In genomic region chr1:165856606-165857005, GRCh38 we compare ENCODE assay signal across 21 cellular contexts. TPM values are rescaled to one million over a fixed set of nuclear protein-coding genes. Genes with fewer than 3 reads are reported as not detected.
DNase-seq lines count a peak whose midpoint lies in the region; ATAC-seq and TF ChIP-seq lines count a peak whose summit lies in the region.
"Had no signal": no experiment of that assay in that cellular context is flagged by ENCODE, and none has a peak within 500 bp of the region (broad histone marks: within the 10 kb centered on the region; RNA-seq: fewer than 3 reads in every experiment).

No MANE protein-coding gene starts in this region.

- H3K4me2 ChIP-seq in DND-41 (ENCODE audit: insufficient read depth, low read length) (no peak overlapping the region), GM23338 (peak overlapping the region; percentile 74)

- H3K4me1 ChIP-seq in DND-41 (ENCODE audit: insufficient read depth, low read length) (peaks cover 97% of the 10 kb centered on the region), GM23338 (ENCODE audit: insufficient read depth) (peaks cover 80% of the 10 kb centered on the region)

- H3K4me3 Mint-ChIP-seq in GM23338, result peak overlapping the region; percentile 54
- H3K4me3 Mint-ChIP-seq in WTC11, result peak overlapping the region; percentile 34
- H3K4me3 Mint-ChIP-seq in nephron progenitor cell, result no peak overlapping the region
- H3K4me3 Mint-ChIP-seq: B cell; stimulated activated memory B cell treated with anti-CD40 and anti-IgM and Interleukin-4, amounts not matched to agents 10 μg/mL and 1 μg/mL and 100 μg/mL, for 72 hours had no signal

- no peaks in the 10 kb centered on the region for H3K9me2 ChIP-seq in GM23338 (ENCODE audit: insufficient read depth)

- H3F3A ChIP-seq in GM23338 (replicated peaks; ENCODE audit: low read depth), result no peaks in the 10 kb centered on the region

- H3K79me2 ChIP-seq in DND-41 (ENCODE audit: insufficient read depth, low read length) (peaks cover 98% of the 10 kb centered on the region), GM23338 (replicated peaks; ENCODE audit: insufficient read depth) (peaks cover 100% of the 10 kb centered on the region)

- POLR2A ChIA-PET in WTC11 (lab: Charles Lee), result interaction anchor here (0.6 to 1.2 kb wide), 4 partner anchors 15 to 884 kb away, joined by 3 to 9 read pairs (median 4); no protein-coding TSS in a partner anchor

- H3K9me3 Mint-ChIP-seq in GM23338 (no peaks in the 10 kb centered on the region), WTC11 (peaks cover 6% of the 10 kb centered on the region), nephron progenitor cell (peaks cover 12% of the 10 kb centered on the region)
- H3K9me3 Mint-ChIP-seq: stimulated activated memory B cell treated with anti-CD40 and anti-IgM and Interleukin-4, amounts not matched to agents 10 μg/mL and 1 μg/mL and 100 μg/mL, for 72 hours had no signal

- peaks cover 56% of the 10 kb centered on the region for H4K20me1 ChIP-seq in DND-41 (ENCODE audit: insufficient read depth, low read length)
- H4K20me1 ChIP-seq in GM23338 (replicated peaks; ENCODE audit: insufficient read depth), result peaks cover 88% of the 10 kb centered on the region

- peaks cover 19% of the 10 kb centered on the region for H3K36me3 ChIP-seq in DND-41 (ENCODE audit: insufficient read depth, low read length)
- no peaks in the 10 kb centered on the region for H3K36me3 ChIP-seq in GM23338 (ENCODE audit: insufficient read depth)
- H3K36me3 ChIP-seq: heart right ventricle, SJSA1, tibial nerve had no signal

- CTCF ChIA-PET in WTC11 (lab: Charles Lee), result interaction anchor here (0.6 to 1.5 kb wide), 5 partner anchors 11 to 27 kb away, joined by 3 to 6 read pairs (median 5); no protein-coding TSS in a partner anchor

- H3K4me3 ChIP-seq in DND-41 (ENCODE audit: low read depth in 1 of 2, low read length in 2 of 2) (no peak overlapping the region), GM23338 (peak overlapping the region; percentile 39)
- H3K4me3 ChIP-seq: body of pancreas, heart right ventricle, SJSA1, tibial nerve had no signal

- H3K4me1 Mint-ChIP-seq in GM23338 (peaks cover 78% of the 10 kb centered on the region), WTC11 (peaks cover 80% of the 10 kb centered on the region), nephron progenitor cell (peaks cover 75% of the 10 kb centered on the region)

- ATAC-seq in DND-41 (ENCODE audit: insufficient read depth, low read depth) (no peak), GM23338 (no peak), WTC11 (no peak)
- ATAC-seq: body of pancreas had no signal

- no peaks in the 10 kb centered on the region for H3K27me3 ChIP-seq in DND-41 (ENCODE audit: insufficient read depth, low read length, poor library complexity)
- no peaks in the 10 kb centered on the region for H3K27me3 ChIP-seq in GM23338 (ENCODE audit: insufficient read depth)
- H3K27me3 ChIP-seq: body of pancreas, heart right ventricle, SJSA1, tibial nerve had no signal

- no peak for DNase-seq in DND-41
- DNase-seq in GM23338 (ENCODE audit: low spot score), result no peak
- DNase-seq in WTC11 (ENCODE audit: low spot score), result no peak
- DNase-seq in nephron progenitor cell, result no peak
- DNase-seq in COLO668 (lab: John Stamatoyannopoulos, UW; ENCODE audit: unreplicated experiment), result no peak
- no peak for DNase-seq in central memory CD4-positive, alpha-beta T cell
- no peak for DNase-seq in NCI-H82 treated with DMSO at 0.1 percent for 48 hours (lab: John Stamatoyannopoulos, UW; ENCODE audit: unreplicated experiment)
- DNase-seq in stimulated activated CD4-positive, alpha-beta T cell treated with anti-CD3 and anti-CD28 coated beads, Interleukin-2, amount 100 ng/mL, for 48 hours, result no peak
- DNase-seq: activated CD4-positive, alpha-beta T cell treated with anti-CD3 and anti-CD28 coated beads for 4 hours; activated naive CD4-positive, alpha-beta T cell treated with anti-CD3 and anti-CD28 coated beads, Interleukin-2, amount 50 U/mL, for 16 hours; DMS153; heart right ventricle; kidney; mesendoderm; NCI-H510A; T-helper 9 cell had no signal

- H3K27ac Mint-ChIP-seq in GM23338 (peak overlapping the region; percentile 73), WTC11 (peak overlapping the region; percentile 62; the same call in 1 of the 2 replicates), nephron progenitor cell (peak overlapping the region; percentile 8)
- H3K27ac Mint-ChIP-seq: B cell; stimulated activated memory B cell treated with anti-CD40 and anti-IgM and Interleukin-4, amounts not matched to agents 10 μg/mL and 1 μg/mL and 100 μg/mL, for 72 hours had no signal

- H3K27me3 Mint-ChIP-seq in GM23338 (ENCODE audit: insufficient read depth, low read depth, poor library complexity) (peaks cover 8% of the 10 kb centered on the region), WTC11 (ENCODE audit: low read depth) (no peaks in the 10 kb centered on the region), nephron progenitor cell (ENCODE audit: low read depth, poor library complexity) (no peaks in the 10 kb centered on the region)
- H3K27me3 Mint-ChIP-seq: B cell; stimulated activated memory B cell treated with anti-CD40 and anti-IgM and Interleukin-4, amounts not matched to agents 10 μg/mL and 1 μg/mL and 100 μg/mL, for 72 hours had no signal

- no peaks in the 10 kb centered on the region for H3K9me3 ChIP-seq in DND-41 (ENCODE audit: insufficient read depth, low read length, severe bottlenecking)
- H3K9me3 ChIP-seq: body of pancreas, heart right ventricle, SJSA1, tibial nerve had no signal

- H3K27ac ChIP-seq in DND-41 (ENCODE audit: low read length) (peak overlapping the region; percentile 77), GM23338 (ENCODE audit: low read depth) (peak overlapping the region; percentile 74)
- H3K27ac ChIP-seq: body of pancreas, SJSA1, tibial nerve had no signal

- H3K36me3 Mint-ChIP-seq in GM23338 (ENCODE audit: low read depth) (peaks cover 13% of the 10 kb centered on the region), WTC11 (peaks cover 7% of the 10 kb centered on the region), nephron progenitor cell (ENCODE audit: low read depth) (peaks cover 43% of the 10 kb centered on the region)

- TF ChIP-seq CTCF in DND-41 (IDR thresholded peaks at IDR 0.05; ENCODE audit: borderline replicate concordance, extremely low read depth, low read length, poor library complexity, severe bottlenecking), result no peak
- no peak for TF ChIP-seq CTCF in GM23338 (conservative IDR thresholded peaks at IDR 0.05; ENCODE audit: low read depth in 2 of 2)
- no peak for TF ChIP-seq CTCF in WTC11 (IDR thresholded peaks at IDR 0.05)
- TF ChIP-seq CTCF in nephron progenitor cell (IDR thresholded peaks at IDR 0.05), result no peak

- no peak overlapping the region for H2AFZ ChIP-seq in DND-41 (ENCODE audit: low read depth, low read length)
- no peak overlapping the region for H2AFZ ChIP-seq in GM23338

- no peak overlapping the region for H3K9ac ChIP-seq in DND-41 (ENCODE audit: low read depth, low read length)

TF ChIP-seq in GM23338, 12 proteins besides CTCF, POLR2A, EP300 and RAD21 (continues in another document):
- no peak for TF ChIP-seq EZH2 (IDR thresholded peaks at IDR 0.05; ENCODE audit: low read depth, unreplicated experiment)

TF ChIP-seq in WTC11, 78 proteins besides CTCF, POLR2A, EP300 and RAD21:
- no peak for TF ChIP-seq KAT7 (CRISPR knock-in tag; IDR thresholded peaks at IDR 0.05; ENCODE audit: borderline replicate concordance)
TF ChIP-seq in WTC11: peak in this region for 0.

RNA-seq across cellular contexts. Expression of gene UCK2, which starts 29.2 kb away (rescaled TPM):
- 141 and 149 TPM in 2 replicates for total RNA-seq in GM23338 (2014; rRNA removed; shearing (Covaris generic))
- polyA plus RNA-seq in GM23338 (2016; fragmentation: Nextera tagmentation; extraction: Ambion mirVana), result 101 and 104 TPM in 2 replicates
- 74.3 to 85.7 TPM (median 79.2 TPM) in 3 replicates for total RNA-seq in WTC11 (2021)

Comparison
In these comparisons a context has a peak if more than half of its experiments do, and no peak if none do; other contexts are left out.
1. H3K27ac Mint-ChIP-seq: peak in every context shown above with its lines; median percentile 73 in GM23338; 62 in WTC11; 8 in nephron progenitor cell.